In genomic region chr9:31119882-31120481, GRCh38 we compare ENCODE assay signal across 8 cellular contexts.
A peak's percentile ranks its signal among the peaks of the same experiment; 100 is the strongest.
DNase-seq lines count a peak whose midpoint lies in the region; TF ChIP-seq lines count a peak whose summit lies in the region.

No MANE protein-coding gene starts in this region.

- no peak overlapping the region for H3K27ac Mint-ChIP-seq in activated CD4-positive, alpha-beta T cell treated with anti-CD3 and anti-CD28 coated beads, Interleukin-2, amount 10 ng/mL, durations not matched to agents 24 days and 14 days

- H3K4me1 Mint-ChIP-seq in activated CD4-positive, alpha-beta T cell treated with anti-CD3 and anti-CD28 coated beads, Interleukin-2, amount 10 ng/mL, durations not matched to agents 24 days and 14 days, result no peaks in the 10 kb centered on the region

- H3K4me3 ChIP-seq in H7 (ENCODE audit: insufficient read depth, low read depth, low read length), result no peak overlapping the region
- no peak overlapping the region for H3K4me3 ChIP-seq in fibroblast of villous mesenchyme (ENCODE audit: low read depth, low read length)

- no peak overlapping the region for H3K4me3 Mint-ChIP-seq in activated CD4-positive, alpha-beta T cell treated with anti-CD3 and anti-CD28 coated beads, Interleukin-2, amount 10 ng/mL, durations not matched to agents 24 days and 14 days

- H3K27me3 ChIP-seq in H7 (ENCODE audit: control insufficient read depth, insufficient read depth, low read length), result no peaks in the 10 kb centered on the region

- H3K36me3 Mint-ChIP-seq in activated CD4-positive, alpha-beta T cell treated with anti-CD3 and anti-CD28 coated beads, Interleukin-2, amount 10 ng/mL, durations not matched to agents 24 days and 14 days (ENCODE audit: low read depth), result no peaks in the 10 kb centered on the region

- H3K36me3 ChIP-seq in H7 (replicated peaks; ENCODE audit: control insufficient read depth, insufficient read depth, low read length), result no peaks in the 10 kb centered on the region

- TF ChIP-seq CTCF in fibroblast of villous mesenchyme (IDR thresholded peaks at IDR 0.05; ENCODE audit: insufficient read depth, low read depth, low read length), result peak; percentile 59

- intact Hi-C loops in activated CD4-positive, alpha-beta T cell treated with anti-CD3 and anti-CD28 coated beads, Interleukin-2, amount 10 ng/mL, durations not matched to agents 24 days and 14 days (cut with micrococcal nuclease), result loop anchor here (2.0 kb wide), 2 partner anchors 681 to 1131 kb away; no protein-coding TSS in a partner anchor

- H3K9me3 Mint-ChIP-seq in activated CD4-positive, alpha-beta T cell treated with anti-CD3 and anti-CD28 coated beads, Interleukin-2, amount 10 ng/mL, durations not matched to agents 24 days and 14 days, result no peaks in the 10 kb centered on the region

- no peaks in the 10 kb centered on the region for H3K27me3 Mint-ChIP-seq in activated CD4-positive, alpha-beta T cell treated with anti-CD3 and anti-CD28 coated beads, Interleukin-2, amount 10 ng/mL, durations not matched to agents 24 days and 14 days

- DNase-seq in NCI-H1436 (lab: John Stamatoyannopoulos, UW) (peak; percentile 16), NCI-H1436 treated with DMSO at 0.1 percent for 48 hours (lab: John Stamatoyannopoulos, UW) (no peak), H7 (peak; percentile 1), MV-4-11 (lab: John Stamatoyannopoulos, UW) (peak; percentile 1), fibroblast of villous mesenchyme (ENCODE audit: low read depth) (peak; percentile 57), occipital lobe (lab: John Stamatoyannopoulos, UW) (no peak)
- DNase-seq in activated CD4-positive, alpha-beta T cell treated with anti-CD3 and anti-CD28 coated beads, Interleukin-2, amount 10 ng/mL, durations not matched to agents 24 days and 14 days, result peak; percentile 75
- DNase-seq in stimulated activated CD4-positive, alpha-beta T cell treated with anti-CD3 and anti-CD28 coated beads, Interleukin-1b, Interleukin-23, amount 100 ng/mL, for 48 hours, result peak; percentile 13

Comparison
In these comparisons a context has a peak if more than half of its experiments do, and no peak if none do; other contexts are left out.
1. DNase-seq: peak in NCI-H1436 (single experiment), H7 (single experiment), MV-4-11 (single experiment), activated CD4-positive, alpha-beta T cell treated with anti-CD3 and anti-CD28 coated beads, Interleukin-2, amount 10 ng/mL, durations not matched to agents 24 days and 14 days (single experiment), fibroblast of villous mesenchyme (single experiment) and stimulated activated CD4-positive, alpha-beta T cell treated with anti-CD3 and anti-CD28 coated beads, Interleukin-1b, Interleukin-23, amount 100 ng/mL, for 48 hours (single experiment); none in NCI-H1436 treated with DMSO at 0.1 percent for 48 hours (single experiment) and occipital lobe (single experiment).